ENCODE assay signal across 13 cellular contexts in genomic region chr2:42129487-42129852, GRCh38. TPM values are rescaled to one million over a fixed set of nuclear protein-coding genes. Genes with fewer than 3 reads are reported as not detected.
DNase-seq lines count a peak whose midpoint lies in the region; ATAC-seq and TF ChIP-seq lines count a peak whose summit lies in the region.
"Had no signal": no experiment of that assay in that cellular context is flagged by ENCODE, and none has a peak within 500 bp of the region (broad histone marks: within the 10 kb centered on the region; RNA-seq: fewer than 3 reads in every experiment).

No MANE protein-coding gene starts in this region.

- H2BK120ac ChIP-seq in mesenchymal stem cell (ENCODE audit: low read depth, low read length) = peak overlapping the region; percentile 6

- H3K27ac ChIP-seq in mesenchymal stem cell (ENCODE audit: low read length, poor library complexity, severe bottlenecking) = peak overlapping the region; percentile 77
- H3K27ac ChIP-seq: body of pancreas, upper lobe of left lung had no signal

- no peaks in the 10 kb centered on the region for H3K36me3 Mint-ChIP-seq in activated T-cell treated with anti-CD3 and anti-CD28 coated beads, Interleukin-2, amount 50 U/mL, for 72 hours (ENCODE audit: insufficient read depth in 2 of 2)
- H3K36me3 Mint-ChIP-seq in activated B cell treated with CpG ODN at 0.5 μM for 24 hours (ENCODE audit: low read depth) = no peaks in the 10 kb centered on the region
- H3K36me3 Mint-ChIP-seq in type B pancreatic cell = no peaks in the 10 kb centered on the region

- H3K4me2 ChIP-seq in mesenchymal stem cell (ENCODE audit: low read length, poor library complexity, severe bottlenecking) = no peak overlapping the region

- POLR2A ChIA-PET in activated B cell treated with CpG ODN at 0.5 μM for 24 hours (lab: Charles Lee) = interaction anchor here (0.9 to 7.2 kb wide), 6 partner anchors 12 to 42 kb away, joined by 3 to 53 read pairs (median 4); partner anchors contain the start of gene EML4

- intact Hi-C loops in activated B cell treated with CpG ODN at 0.5 μM for 24 hours (cut with micrococcal nuclease) = no loop called here

- H3K9ac ChIP-seq in mesenchymal stem cell (ENCODE audit: low read length) = no peak overlapping the region

- H3K4ac ChIP-seq in mesenchymal stem cell (ENCODE audit: low read depth in 1 of 2, low read length in 2 of 2) = no peak overlapping the region

- H3K9me3 ChIP-seq in mesenchymal stem cell (ENCODE audit: control insufficient read depth, low read length) = no peaks in the 10 kb centered on the region
- H3K9me3 ChIP-seq: body of pancreas, upper lobe of left lung had no signal

- no peak for ATAC-seq in activated T-cell treated with anti-CD3 and anti-CD28 coated beads, Interleukin-2, amount 50 U/mL, for 72 hours (replicated peaks in 1 of 2)
- no peak for ATAC-seq in activated B cell treated with CpG ODN at 0.5 μM for 24 hours (ENCODE audit: low read depth)
- ATAC-seq in HG02884 (IDR thresholded peaks at IDR 0.05; ENCODE audit: unreplicated experiment) = no peak
- ATAC-seq in esophagus mucosa = no peak
- ATAC-seq: body of pancreas, left cardiac atrium had no signal

- no peaks in the 10 kb centered on the region for H3K79me1 ChIP-seq in mesenchymal stem cell (replicated peaks; ENCODE audit: low read length, poor library complexity, severe bottlenecking)

- peak overlapping the region in 1 of 2 experiments; percentile 32 for H3K23ac ChIP-seq in mesenchymal stem cell (ENCODE audit: low read length in 2 of 2)

- peak overlapping the region in 1 of 2 donors; percentile 77 for H3K4me3 Mint-ChIP-seq in activated T-cell treated with anti-CD3 and anti-CD28 coated beads, Interleukin-2, amount 50 U/mL, for 72 hours
- H3K4me3 Mint-ChIP-seq in activated B cell treated with CpG ODN at 0.5 μM for 24 hours (peak overlapping the region; percentile 61), type B pancreatic cell (no peak overlapping the region)

- H3K27me3 Mint-ChIP-seq in activated T-cell treated with anti-CD3 and anti-CD28 coated beads, Interleukin-2, amount 50 U/mL, for 72 hours (ENCODE audit: low read depth) = no peaks in the 10 kb centered on the region
- H3K27me3 Mint-ChIP-seq in activated B cell treated with CpG ODN at 0.5 μM for 24 hours = no peaks in the 10 kb centered on the region
- no peaks in the 10 kb centered on the region for H3K27me3 Mint-ChIP-seq in type B pancreatic cell

- peak overlapping the region in 1 of 2 experiments; percentile 80 for H3K18ac ChIP-seq in mesenchymal stem cell (ENCODE audit: low read depth in 1 of 2, low read length in 2 of 2)

- no peak for DNase-seq in activated T-cell treated with anti-CD3 and anti-CD28 coated beads, Interleukin-2, amount 50 U/mL, for 72 hours
- DNase-seq in activated T-cell treated with anti-CD3 and anti-CD28 coated beads, Interleukin-2, amount 50 U/mL, for 48 hours = no peak
- no peak for DNase-seq in activated B cell treated with CpG ODN at 0.5 μM for 24 hours
- DNase-seq in mesenchymal stem cell = no peak
- no peak for DNase-seq in type B pancreatic cell (ENCODE audit: extremely low spot score, unreplicated experiment)
- no peak for DNase-seq in stimulated activated CD4-positive, alpha-beta T cell treated with anti-CD3 and anti-CD28 coated beads, Interleukin-4, amount 100 ng/mL, for 1 hour
- DNase-seq: body of pancreas, GOT3, left cardiac atrium, NCI-H2227 treated with DMSO at 0.1 percent for 48 hours, upper lobe of left lung had no signal

- no peak overlapping the region for H2BK5ac ChIP-seq in mesenchymal stem cell (ENCODE audit: low read depth, low read length, poor library complexity, severe bottlenecking)

- no CpG with 5 or more reads among the region's 1 CpG for WGBS in mesenchymal stem cell

- CTCF ChIA-PET in activated B cell treated with CpG ODN at 0.5 μM for 24 hours (lab: Charles Lee) = interaction anchor here (1.0 to 1.3 kb wide), 2 partner anchors 24 to 33 kb away, joined by 4 to 7 read pairs; no protein-coding TSS in a partner anchor

- H3K27me3 ChIP-seq in mesenchymal stem cell (ENCODE audit: control insufficient read depth in 1 of 2, insufficient read depth in 1 of 2, low read length in 2 of 2) = no peaks in the 10 kb centered on the region
- H3K27me3 ChIP-seq: body of pancreas, upper lobe of left lung had no signal

- no peak overlapping the region for H2BK15ac ChIP-seq in mesenchymal stem cell (ENCODE audit: low read depth, poor library complexity, severe bottlenecking)

- no peak overlapping the region for H4K8ac ChIP-seq in mesenchymal stem cell (ENCODE audit: low read length)

- TF ChIP-seq CTCF in activated B cell treated with CpG ODN at 0.5 μM for 24 hours (IDR thresholded peaks at IDR 0.05) (no peak), type B pancreatic cell (conservative IDR thresholded peaks at IDR 0.05) (no peak)

- no peaks in the 10 kb centered on the region for H3K36me3 ChIP-seq in mesenchymal stem cell (ENCODE audit: control insufficient read depth in 1 of 2, insufficient read depth in 2 of 2, low read depth in 1 of 2, low read length in 2 of 2)
- H3K36me3 ChIP-seq: upper lobe of left lung had no signal

- peak overlapping the region; percentile 55 for H3K27ac Mint-ChIP-seq in activated T-cell treated with anti-CD3 and anti-CD28 coated beads, Interleukin-2, amount 50 U/mL, for 72 hours
- H3K27ac Mint-ChIP-seq in activated B cell treated with CpG ODN at 0.5 μM for 24 hours (peak overlapping the region; percentile 66), type B pancreatic cell (peak overlapping the region; percentile 76)

- H3K14ac ChIP-seq in mesenchymal stem cell (ENCODE audit: low read length in 2 of 2) = no peak overlapping the region

- H3K4me1 ChIP-seq in mesenchymal stem cell (ENCODE audit: control insufficient read depth, insufficient read depth, low read depth, low read length) = peaks cover 29% of the 10 kb centered on the region

- peak overlapping the region; percentile 92 for H2AK5ac ChIP-seq in mesenchymal stem cell (ENCODE audit: low read length, severe bottlenecking)

- no peak overlapping the region for H3K4me3 ChIP-seq in mesenchymal stem cell (ENCODE audit: insufficient read depth in 1 of 2, low read depth in 1 of 2, low read length in 2 of 2)
- H3K4me3 ChIP-seq: body of pancreas, upper lobe of left lung had no signal

- H3K9me3 Mint-ChIP-seq in activated T-cell treated with anti-CD3 and anti-CD28 coated beads, Interleukin-2, amount 50 U/mL, for 72 hours = no peaks in the 10 kb centered on the region
- H3K9me3 Mint-ChIP-seq in activated B cell treated with CpG ODN at 0.5 μM for 24 hours = no peaks in the 10 kb centered on the region
- no peaks in the 10 kb centered on the region for H3K9me3 Mint-ChIP-seq in type B pancreatic cell

- peak overlapping the region; percentile 29 to 80 for H2BK12ac ChIP-seq in mesenchymal stem cell (ENCODE audit: low read length in 2 of 2)

- H4K91ac ChIP-seq in mesenchymal stem cell (ENCODE audit: low read length) = peak overlapping the region; percentile 48

- H2AFZ ChIP-seq in mesenchymal stem cell (ENCODE audit: low read depth, low read length) = no peak overlapping the region

- H3K4me1 Mint-ChIP-seq in activated T-cell treated with anti-CD3 and anti-CD28 coated beads, Interleukin-2, amount 50 U/mL, for 72 hours (ENCODE audit: low read depth) = peaks cover 94% of the 10 kb centered on the region
- H3K4me1 Mint-ChIP-seq in activated B cell treated with CpG ODN at 0.5 μM for 24 hours (peaks cover 90% of the 10 kb centered on the region), type B pancreatic cell (ENCODE audit: unreplicated experiment) (peaks cover 72% of the 10 kb centered on the region)

RNA-seq across cellular contexts. Expression of gene EML4, which starts 39.7 kb away (rescaled TPM):
- 10 to 100 TPM; 79.2 to 82.2 TPM for total RNA-seq in activated T-cell treated with anti-CD3 and anti-CD28 coated beads, Interleukin-2, amount 50 U/mL, for 72 hours
- total RNA-seq in activated B cell treated with CpG ODN at 0.5 μM for 24 hours (83.2 and 95.8 TPM in 2 replicates), type B pancreatic cell (ENCODE audit: low replicate concordance) (93.6 and 117 TPM in 2 replicates), esophagus mucosa (28.5 TPM)
- 24.9 TPM for polyA plus RNA-seq in mesenchymal stem cell (2013, experiment 1 of 2)
- 24.4 TPM for polyA plus RNA-seq in mesenchymal stem cell (2013, experiment 2 of 2)
